Comparison of ENCODE assay signal across 1 cellular context in the genomic region with DNA sequence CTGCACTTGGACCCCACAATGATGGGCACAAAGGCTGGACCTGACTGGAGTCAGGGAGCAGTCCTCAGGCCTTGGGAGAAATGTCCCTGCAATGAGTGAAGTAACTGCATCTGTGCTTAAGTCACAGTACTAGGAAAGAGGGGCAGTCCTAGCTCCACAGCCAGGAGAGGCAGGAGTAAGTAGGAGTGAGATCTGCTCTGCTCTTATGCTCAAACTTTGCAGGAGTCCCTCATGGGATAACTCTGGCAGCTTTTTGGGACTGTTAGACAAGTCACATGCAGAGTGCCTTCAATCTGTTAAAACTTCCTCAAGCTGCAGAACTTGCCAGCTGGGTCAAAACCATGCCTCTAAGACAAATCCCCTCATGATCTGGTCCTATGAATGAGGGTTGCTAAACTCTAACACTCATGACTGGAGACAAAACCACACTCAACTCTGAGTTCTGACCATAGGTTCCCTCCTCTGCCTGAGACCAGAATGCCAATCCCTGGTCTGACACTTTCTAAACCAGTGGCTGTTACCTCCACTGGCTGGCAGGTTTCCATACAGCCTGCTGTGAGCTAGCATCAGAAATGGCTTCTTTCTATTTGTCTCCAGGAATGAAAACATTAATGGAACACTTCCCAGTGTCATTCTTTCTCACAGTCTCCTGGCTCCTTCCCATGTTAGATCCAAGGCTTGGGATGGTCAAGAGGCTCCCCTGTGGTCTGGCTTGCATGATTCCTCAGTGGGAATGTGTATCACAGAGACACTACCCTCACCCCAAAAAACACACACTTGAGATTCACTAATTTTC.
TF ChIP-seq lines count a peak whose summit lies in the region.

No MANE protein-coding gene starts in this region.

TF ChIP-seq in SK-N-SH, 30 proteins besides CTCF, POLR2A, EP300 and RAD21 (continued from another document):
- TF ChIP-seq, protein P1, sequence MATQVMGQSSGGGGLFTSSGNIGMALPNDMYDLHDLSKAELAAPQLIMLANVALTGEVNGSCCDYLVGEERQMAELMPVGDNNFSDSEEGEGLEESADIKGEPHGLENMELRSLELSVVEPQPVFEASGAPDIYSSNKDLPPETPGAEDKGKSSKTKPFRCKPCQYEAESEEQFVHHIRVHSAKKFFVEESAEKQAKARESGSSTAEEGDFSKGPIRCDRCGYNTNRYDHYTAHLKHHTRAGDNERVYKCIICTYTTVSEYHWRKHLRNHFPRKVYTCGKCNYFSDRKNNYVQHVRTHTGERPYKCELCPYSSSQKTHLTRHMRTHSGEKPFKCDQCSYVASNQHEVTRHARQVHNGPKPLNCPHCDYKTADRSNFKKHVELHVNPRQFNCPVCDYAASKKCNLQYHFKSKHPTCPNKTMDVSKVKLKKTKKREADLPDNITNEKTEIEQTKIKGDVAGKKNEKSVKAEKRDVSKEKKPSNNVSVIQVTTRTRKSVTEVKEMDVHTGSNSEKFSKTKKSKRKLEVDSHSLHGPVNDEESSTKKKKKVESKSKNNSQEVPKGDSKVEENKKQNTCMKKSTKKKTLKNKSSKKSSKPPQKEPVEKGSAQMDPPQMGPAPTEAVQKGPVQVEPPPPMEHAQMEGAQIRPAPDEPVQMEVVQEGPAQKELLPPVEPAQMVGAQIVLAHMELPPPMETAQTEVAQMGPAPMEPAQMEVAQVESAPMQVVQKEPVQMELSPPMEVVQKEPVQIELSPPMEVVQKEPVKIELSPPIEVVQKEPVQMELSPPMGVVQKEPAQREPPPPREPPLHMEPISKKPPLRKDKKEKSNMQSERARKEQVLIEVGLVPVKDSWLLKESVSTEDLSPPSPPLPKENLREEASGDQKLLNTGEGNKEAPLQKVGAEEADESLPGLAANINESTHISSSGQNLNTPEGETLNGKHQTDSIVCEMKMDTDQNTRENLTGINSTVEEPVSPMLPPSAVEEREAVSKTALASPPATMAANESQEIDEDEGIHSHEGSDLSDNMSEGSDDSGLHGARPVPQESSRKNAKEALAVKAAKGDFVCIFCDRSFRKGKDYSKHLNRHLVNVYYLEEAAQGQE (IDR thresholded peaks at IDR 0.05; ENCODE audit: low read depth, low read length), result no peak
- TF ChIP-seq IRF3 (IDR thresholded peaks at IDR 0.05; ENCODE audit: low read depth, low read length) (no peak), NFIC (IDR thresholded peaks at IDR 0.05; ENCODE audit: borderline replicate concordance) (no peak), TCF12 (IDR thresholded peaks at IDR 0.05) (no peak), NRF1 (IDR thresholded peaks at IDR 0.05; ENCODE audit: low read depth, low read length) (no peak), CHD2 (IDR thresholded peaks at IDR 0.05; ENCODE audit: low read length, partially characterized antibody) (no peak)
